9 cellular contexts compared by ENCODE assay signal in the genomic region with DNA sequence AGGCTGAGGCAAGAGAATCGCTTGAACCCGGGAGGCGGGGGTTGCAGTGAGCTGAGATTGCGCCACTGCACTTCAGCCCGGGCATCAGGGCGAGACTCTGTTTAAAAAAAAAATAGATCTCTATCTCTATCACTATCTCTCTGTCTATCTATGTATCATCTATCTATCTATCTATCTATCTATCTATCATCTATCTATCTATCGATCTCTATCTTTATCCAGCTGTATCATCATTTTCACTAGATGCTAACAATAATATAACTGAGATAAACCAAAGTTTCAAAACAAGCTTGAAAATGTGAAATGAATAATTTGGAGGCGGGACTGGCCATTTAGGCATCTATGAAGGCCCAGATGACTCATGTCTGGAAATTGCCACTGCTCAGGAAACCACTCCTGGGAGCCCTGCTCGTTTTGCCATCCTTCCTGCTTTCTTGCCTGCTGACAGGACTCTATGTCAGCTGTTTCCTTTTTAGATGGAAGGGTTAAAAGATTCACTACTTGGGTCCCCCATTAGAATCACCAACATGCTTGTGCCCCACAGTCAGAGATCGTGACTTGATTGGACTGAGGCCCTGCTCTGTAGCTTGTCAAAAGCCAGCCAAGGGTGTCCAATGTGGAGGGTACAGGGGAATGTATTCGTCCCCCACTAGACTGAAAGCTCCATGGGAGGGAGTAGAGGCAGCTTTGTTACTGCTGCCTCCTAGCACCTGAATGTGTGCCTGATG.
DNase-seq lines count a peak whose midpoint lies in the region; ATAC-seq and TF ChIP-seq lines count a peak whose summit lies in the region.
"Had no signal": no experiment of that assay in that cellular context is flagged by ENCODE, and none has a peak within 500 bp of the region (broad histone marks: within the 10 kb centered on the region; RNA-seq: fewer than 3 reads in every experiment).

No MANE protein-coding gene starts in this region.

- POLR2A ChIA-PET in T-cell (lab: Charles Lee): interaction anchor here (0.6 kb wide), 3 partner anchors 43 to 220 kb away, joined by 3 to 6 read pairs (median 4); no protein-coding TSS in a partner anchor

- peaks cover 2% of the 10 kb centered on the region for H3K9me3 Mint-ChIP-seq in activated naive CD4-positive, alpha-beta T cell treated with anti-CD3 and anti-CD28 coated beads, Interleukin-2, amount 10 ng/mL, durations not matched to agents 7 days and 5 days
- peaks cover 0 to 4% (median 0%) of the 10 kb centered on the region in 3 donors for H3K9me3 Mint-ChIP-seq in T-cell

- TF ChIP-seq CTCF in fibroblast of mammary gland (conservative IDR thresholded peaks at IDR 0.05; ENCODE audit: control insufficient read depth, insufficient read depth, low read depth, low read length) (no peak), stomach (IDR thresholded peaks at IDR 0.05) (no peak)

- no peak for ATAC-seq in T-cell (replicated peaks in 1 of 4)

- H3K4me1 ChIP-seq in stomach: peaks cover 54 to 99% (median 66%) of the 10 kb centered on the region in 4 donors

- H3K27ac ChIP-seq in stomach: peak overlapping the region; percentile 16 to 72 (median 30)

- no peak for TF ChIP-seq EP300 in stomach (IDR thresholded peaks at IDR 0.05)

- H3K27me3 Mint-ChIP-seq in activated naive CD4-positive, alpha-beta T cell treated with anti-CD3 and anti-CD28 coated beads, Interleukin-2, amount 10 ng/mL, durations not matched to agents 7 days and 5 days: no peaks in the 10 kb centered on the region
- no peaks in the 10 kb centered on the region for H3K27me3 Mint-ChIP-seq in T-cell

- H3K27me3 ChIP-seq in stomach: no peaks in the 10 kb centered on the region

- H3K4me3 ChIP-seq in fibroblast of mammary gland (ENCODE audit: control insufficient read depth, low read depth, low read length) (no peak overlapping the region), stomach (no peak overlapping the region)

- H3K36me3 Mint-ChIP-seq in activated naive CD4-positive, alpha-beta T cell treated with anti-CD3 and anti-CD28 coated beads, Interleukin-2, amount 10 ng/mL, durations not matched to agents 7 days and 5 days: peaks cover 36% of the 10 kb centered on the region
- peaks cover 19% of the 10 kb centered on the region for H3K36me3 Mint-ChIP-seq in T-cell

- intact Hi-C loops in stomach (cut with DNase I; ENCODE audit: low total_unique reads): no loop called here

- H3K9me3 ChIP-seq in stomach: no peaks in the 10 kb centered on the region

- peaks cover 89% of the 10 kb centered on the region for H3K4me1 Mint-ChIP-seq in activated naive CD4-positive, alpha-beta T cell treated with anti-CD3 and anti-CD28 coated beads, Interleukin-2, amount 10 ng/mL, durations not matched to agents 7 days and 5 days
- peaks cover 88 to 90% (median 90%) of the 10 kb centered on the region in 3 donors for H3K4me1 Mint-ChIP-seq in T-cell

- peak overlapping the region; percentile 77 for H3K27ac Mint-ChIP-seq in activated naive CD4-positive, alpha-beta T cell treated with anti-CD3 and anti-CD28 coated beads, Interleukin-2, amount 10 ng/mL, durations not matched to agents 7 days and 5 days
- peak overlapping the region; percentile 91 to 96 for H3K27ac Mint-ChIP-seq in T-cell

- peak overlapping the region; percentile 69 for H3K4me3 Mint-ChIP-seq in activated naive CD4-positive, alpha-beta T cell treated with anti-CD3 and anti-CD28 coated beads, Interleukin-2, amount 10 ng/mL, durations not matched to agents 7 days and 5 days
- H3K4me3 Mint-ChIP-seq in T-cell: peak overlapping the region; percentile 66 to 80 (median 76)
- H3K4me3 Mint-ChIP-seq: brain had no signal

- TF ChIP-seq POLR2A in stomach (IDR thresholded peaks at IDR 0.05): no peak

- DNase-seq in activated naive CD4-positive, alpha-beta T cell treated with anti-CD3 and anti-CD28 coated beads, Interleukin-2, amount 10 ng/mL, durations not matched to agents 7 days and 5 days: no peak
- DNase-seq in activated naive CD4-positive, alpha-beta T cell treated with Interleukin-2 at 50 U/mL for 16 hours: no peak
- DNase-seq in T-cell (no peak), fibroblast of mammary gland (ENCODE audit: low read depth) (peak; percentile 71), stomach (no peak), NOMO-1 (lab: John Stamatoyannopoulos, UW; ENCODE audit: unreplicated experiment in 2 of 2) (no peak)
- DNase-seq in activated CD8-positive, alpha-beta memory T cell treated with anti-CD3 and anti-CD28 coated beads, Interleukin-2, amount 50 U/mL, for 48 hours: no peak
- no peak for DNase-seq in effector CD8-positive, alpha-beta T cell (lab: John Stamatoyannopoulos, UW)

- CTCF ChIA-PET in activated naive CD4-positive, alpha-beta T cell treated with anti-CD3 and anti-CD28 coated beads, Interleukin-2, amount 10 ng/mL, durations not matched to agents 7 days and 5 days (lab: Charles Lee): interaction anchor here (1.5 kb wide), 1 partner anchor 10 kb away, joined by 3 read pairs; no protein-coding TSS in a partner anchor
- CTCF ChIA-PET in T-cell (lab: Charles Lee): interaction anchor here in 1 of 2 donors (1.7 kb wide), 1 partner anchor 61 kb away, joined by 3 read pairs; no protein-coding TSS in a partner anchor

- WGBS in stomach, 5 donors: 70 to 85% (median 81%) methylated on average over 11 of the region's 11 CpGs

- no peaks in the 10 kb centered on the region for H3K36me3 ChIP-seq in stomach
